ENCODE assay signal across 8 cellular contexts in genomic region chr12:26195641-26196423, GRCh38. TPM values are rescaled to one million over a fixed set of nuclear protein-coding genes. Genes with fewer than 3 reads are reported as not detected.
DNase-seq lines count a peak whose midpoint lies in the region; ATAC-seq and TF ChIP-seq lines count a peak whose summit lies in the region.

No MANE protein-coding gene starts in this region.

- peak overlapping the region; percentile 80 to 99 (median 97) for H3K27ac Mint-ChIP-seq in brain

- H3K4me3 ChIP-seq in NB4 (ENCODE audit: low read depth, low read length) (peak overlapping the region; percentile 57), iPS-18c (ENCODE audit: insufficient read depth, low read depth, low read length) (peak overlapping the region; percentile 38)

- DNase-seq in AG08396 (ENCODE audit: low spot score) (peak; percentile 46), NB4 (ENCODE audit: low read depth) (peak; percentile 79), renal cortical epithelial cell (ENCODE audit: low read depth) (peak; percentile 30), activated gamma-delta T cell treated with Interleukin-2 at 50 U/mL for 16 hours (no peak)

- H3K36me3 Mint-ChIP-seq in brain: no peaks in the 10 kb centered on the region

- no peak for TF ChIP-seq POLR2A in NB4 (IDR thresholded peaks at IDR 0.05; ENCODE audit: extremely low read depth, insufficient read length)

- peak overlapping the region; percentile 89 to 98 (median 93) for H3K4me3 Mint-ChIP-seq in brain

- ATAC-seq in GM19023 (IDR thresholded peaks at IDR 0.05; ENCODE audit: unreplicated experiment) (peak; percentile 67), GM19328 (IDR thresholded peaks at IDR 0.05; ENCODE audit: unreplicated experiment) (no peak)

- no peak for TF ChIP-seq CTCF in NB4 (IDR thresholded peaks at IDR 0.05; ENCODE audit: low read depth, low read length)
- TF ChIP-seq CTCF in brain (conservative IDR thresholded peaks at IDR 0.05): no peak

- peaks cover 17% of the 10 kb centered on the region for H3K27me3 Mint-ChIP-seq in brain

- peaks cover 0 to 5% (median 0%) of the 10 kb centered on the region in 5 experiments for H3K9me3 Mint-ChIP-seq in brain

- H3K9me3 ChIP-seq in iPS-18c (ENCODE audit: control insufficient read depth, insufficient read depth, low read length): no peaks in the 10 kb centered on the region

- H3K4me1 Mint-ChIP-seq in brain: peaks cover 32% of the 10 kb centered on the region

RNA-seq across cellular contexts. Expression of gene SSPN, which starts 0.5 kb away (rescaled TPM):
- 2.2 TPM for polyA plus RNA-seq in brain (ENCODE audit: insufficient read depth, low read depth, low replicate concordance)
- 8.5 and 12.8 TPM in 2 replicates for total RNA-seq in renal cortical epithelial cell
